Comparison of ENCODE assay signal across 15 cellular contexts in the genomic region with DNA sequence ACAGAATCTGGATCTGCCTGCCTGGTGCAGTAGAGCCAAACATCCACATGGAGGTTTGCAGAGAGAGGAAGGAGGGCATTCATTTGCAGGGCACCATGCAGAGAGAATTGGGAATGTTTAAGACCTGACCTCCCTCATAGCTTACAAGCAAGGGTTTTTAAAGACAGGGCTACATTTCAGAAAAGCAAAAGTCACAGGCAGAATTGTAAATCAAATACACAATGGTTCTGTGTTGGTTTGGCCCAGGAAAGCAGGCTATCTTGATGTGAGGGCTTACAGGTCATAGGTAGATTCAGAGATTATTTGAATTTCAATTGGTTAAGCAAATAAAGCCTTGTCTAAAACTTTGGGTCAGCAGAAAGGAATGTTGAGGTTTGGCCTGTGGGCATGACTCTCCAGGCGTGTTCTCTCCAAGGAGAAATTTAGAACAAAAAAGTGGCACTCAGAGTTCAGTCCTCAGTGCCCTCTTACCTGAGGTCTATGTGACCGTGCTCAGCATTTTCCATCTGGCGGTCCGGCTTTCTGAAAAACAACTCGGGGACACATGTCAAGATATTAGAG.
DNase-seq lines count a peak whose midpoint lies in the region; ATAC-seq, FAIRE-seq and TF ChIP-seq lines count a peak whose summit lies in the region.
"Had no signal": no experiment of that assay in that cellular context is flagged by ENCODE, and none has a peak within 500 bp of the region (broad histone marks: within the 10 kb centered on the region; RNA-seq: fewer than 3 reads in every experiment).

No MANE protein-coding gene starts in this region.

- TF ChIP-seq CTCF in Calu3 (IDR thresholded peaks at IDR 0.05; ENCODE audit: unreplicated experiment) (no peak), bronchial epithelial cell (IDR thresholded peaks at IDR 0.05; ENCODE audit: insufficient read depth, low read length, severe bottlenecking) (no peak), left lung (IDR thresholded peaks at IDR 0.05) (no peak), ascending aorta (IDR thresholded peaks at IDR 0.05) (no peak)

- CTCF ChIA-PET in Calu3 (lab: Charles Lee), result interaction anchor here (0.7 kb wide), 1 partner anchor 219 kb away, joined by 4 read pairs; no protein-coding TSS in a partner anchor
- CTCF ChIA-PET in HEK293T (lab: Yijun Ruan, JAX), result no interaction called here
- CTCF ChIA-PET in activated CD4-positive, alpha-beta memory T cell treated with anti-CD3 and anti-CD28 coated beads for 36 hours (lab: Charles Lee), result no interaction called here

- ATAC-seq in left lung, result peak; percentile 82
- ATAC-seq: activated T-helper 17 cell treated with anti-CD3 and anti-CD28 coated beads, Interleukin-2, amount 50 U/mL, for 72 hours had no signal

- H3K4me1 Mint-ChIP-seq in Calu3 (ENCODE audit: low read depth, unreplicated experiment), result peaks cover 48% of the 10 kb centered on the region
- H3K4me1 Mint-ChIP-seq in activated CD4-positive, alpha-beta memory T cell treated with anti-CD3 and anti-CD28 coated beads for 36 hours (ENCODE audit: low read depth), result no peaks in the 10 kb centered on the region
- H3K4me1 Mint-ChIP-seq: activated T-helper 17 cell treated with anti-CD3 and anti-CD28 coated beads, Interleukin-2, amount 50 U/mL, for 72 hours had no signal

- H3K36me3 ChIP-seq in MG63 (no peaks in the 10 kb centered on the region), bronchial epithelial cell (ENCODE audit: control insufficient read depth, insufficient read depth, low read length) (no peaks in the 10 kb centered on the region), left lung (no peaks in the 10 kb centered on the region), ascending aorta (no peaks in the 10 kb centered on the region)
- H3K36me3 ChIP-seq: neutrophil had no signal

- BruUV-seq in Calu3 (replicated peaks; lab: Mats Ljungman, UMichigan), result no TSS peak

- peaks cover 14% of the 10 kb centered on the region for H3K27me3 Mint-ChIP-seq in Calu3 (ENCODE audit: unreplicated experiment)
- H3K27me3 Mint-ChIP-seq in activated CD4-positive, alpha-beta memory T cell treated with anti-CD3 and anti-CD28 coated beads for 36 hours, result no peaks in the 10 kb centered on the region
- H3K27me3 Mint-ChIP-seq: activated T-helper 17 cell treated with anti-CD3 and anti-CD28 coated beads, Interleukin-2, amount 50 U/mL, for 72 hours had no signal

- no peak for FAIRE-seq in bronchial epithelial cell (lab: Jason Lieb, UNC)

- no peaks in the 10 kb centered on the region for H3K9me3 ChIP-seq in MG63
- no peaks in the 10 kb centered on the region for H3K9me3 ChIP-seq in left lung
- H3K9me3 ChIP-seq in ascending aorta, result no peaks in the 10 kb centered on the region
- H3K9me3 ChIP-seq: neutrophil had no signal

- POLR2A ChIA-PET in HEK293T (lab: Yijun Ruan, JAX), result no interaction called here
- POLR2A ChIA-PET in activated CD4-positive, alpha-beta memory T cell treated with anti-CD3 and anti-CD28 coated beads for 36 hours (lab: Charles Lee), result no interaction called here

- DNase-seq in Calu3, result peak; percentile 62
- DNase-seq in MG63, result peak; percentile 33
- peak; percentile 88 for DNase-seq in bronchial epithelial cell (ENCODE audit: low read depth)
- DNase-seq in left lung, result peak in 1 of 2 donors; percentile 43
- DNase-seq in activated CD8-positive, alpha-beta memory T cell treated with anti-CD3 and anti-CD28 coated beads for 24 hours, result no peak
- DNase-seq in HEK293T (ENCODE audit: extremely low spot score), result no peak
- DNase-seq in activated CD4-positive, alpha-beta memory T cell treated with anti-CD3 and anti-CD28 coated beads for 36 hours, result no peak
- DNase-seq in ascending aorta (ENCODE audit: low spot score in 2 of 2), result no peak
- DNase-seq: central memory CD4-positive, alpha-beta T cell; NCI-H1092 treated with DMSO at 0.1 percent for 48 hours; NCI-H510A treated with DMSO at 0.1 percent for 48 hours; stimulated activated CD4-positive, alpha-beta T cell treated with anti-CD3 and anti-CD28 coated beads, Interleukin-15, amount 100 ng/mL, for 24 hours; stimulated activated CD8-positive, alpha-beta memory T cell treated with anti-CD3 and anti-CD28 coated beads, Interleukin-4, amount 100 ng/mL, for 48 hours had no signal

- H3K36me3 Mint-ChIP-seq in Calu3 (ENCODE audit: insufficient read depth, unreplicated experiment), result peaks cover 7% of the 10 kb centered on the region
- H3K36me3 Mint-ChIP-seq in activated CD4-positive, alpha-beta memory T cell treated with anti-CD3 and anti-CD28 coated beads for 36 hours, result no peaks in the 10 kb centered on the region

- H3K4me1 ChIP-seq in left lung (peaks cover 0 to 22% of the 10 kb centered on the region in 2 donors), ascending aorta (no peaks in the 10 kb centered on the region)

- peak overlapping the region in 1 of 2 donors; percentile 41 for H3K27ac ChIP-seq in left lung
- no peak overlapping the region for H3K27ac ChIP-seq in ascending aorta
- H3K27ac ChIP-seq: neutrophil had no signal

- H3K27me3 ChIP-seq in MG63 (no peaks in the 10 kb centered on the region), bronchial epithelial cell (ENCODE audit: control insufficient read depth, insufficient read depth, low read length) (no peaks in the 10 kb centered on the region), left lung (no peaks in the 10 kb centered on the region), ascending aorta (no peaks in the 10 kb centered on the region)

- H3K9me3 Mint-ChIP-seq in Calu3 (ENCODE audit: low read depth, unreplicated experiment), result no peaks in the 10 kb centered on the region
- H3K9me3 Mint-ChIP-seq in activated CD4-positive, alpha-beta memory T cell treated with anti-CD3 and anti-CD28 coated beads for 36 hours, result no peaks in the 10 kb centered on the region
- H3K9me3 Mint-ChIP-seq: activated T-helper 17 cell treated with anti-CD3 and anti-CD28 coated beads, Interleukin-2, amount 50 U/mL, for 72 hours had no signal

- intact Hi-C loops in Calu3 (cut with micrococcal nuclease; ENCODE audit: unreplicated experiment), result loop anchor here (5.0 to 10.0 kb wide), 2 partner anchors 37 to 136 kb away; no protein-coding TSS in a partner anchor
- intact Hi-C loops in left lung (cut with DNase I), result no loop called here
- intact Hi-C loops in activated CD4-positive, alpha-beta memory T cell treated with anti-CD3 and anti-CD28 coated beads for 36 hours (cut with micrococcal nuclease), result no loop called here
- intact Hi-C loops in ascending aorta (cut with DNase I), result no loop called here

- H3K4me3 ChIP-seq in MG63 (no peak overlapping the region), bronchial epithelial cell (ENCODE audit: low read depth, low read length) (no peak overlapping the region), left lung (no peak overlapping the region), ascending aorta (no peak overlapping the region)

- H3K4me3 Mint-ChIP-seq in Calu3 (ENCODE audit: low read depth, unreplicated experiment), result peak overlapping the region; percentile 11
- no peak overlapping the region for H3K4me3 Mint-ChIP-seq in activated CD4-positive, alpha-beta memory T cell treated with anti-CD3 and anti-CD28 coated beads for 36 hours
- H3K4me3 Mint-ChIP-seq: activated T-helper 17 cell treated with anti-CD3 and anti-CD28 coated beads, Interleukin-2, amount 50 U/mL, for 72 hours had no signal

- H3K27ac Mint-ChIP-seq in Calu3 (ENCODE audit: unreplicated experiment), result no peak overlapping the region
- no peak overlapping the region for H3K27ac Mint-ChIP-seq in activated CD4-positive, alpha-beta memory T cell treated with anti-CD3 and anti-CD28 coated beads for 36 hours
- H3K27ac Mint-ChIP-seq: activated T-helper 17 cell treated with anti-CD3 and anti-CD28 coated beads, Interleukin-2, amount 50 U/mL, for 72 hours had no signal

TF ChIP-seq in HEK293T, 16 proteins besides CTCF, POLR2A, EP300 and RAD21:
- TF ChIP-seq LEF1 (IDR thresholded peaks at IDR 0.05; ENCODE audit: borderline replicate concordance) (no peak), ZNF384 (IDR thresholded peaks at IDR 0.05) (no peak), FOXK2 (IDR thresholded peaks at IDR 0.05) (no peak), L3MBTL2 (conservative IDR thresholded peaks at IDR 0.05) (no peak), SP1 (IDR thresholded peaks at IDR 0.05) (no peak), ELF4 (IDR thresholded peaks at IDR 0.05) (no peak), SUZ12 (IDR thresholded peaks at IDR 0.05) (no peak)
TF ChIP-seq in HEK293T: peak in this region for 0.

Comparison
In these comparisons a context has a peak if more than half of its experiments do, and no peak if none do; other contexts are left out.
1. DNase-seq: peak in Calu3 (single experiment), MG63 (single experiment) and bronchial epithelial cell (single experiment); none in activated CD8-positive, alpha-beta memory T cell treated with anti-CD3 and anti-CD28 coated beads for 24 hours (single experiment), HEK293T (single experiment), activated CD4-positive, alpha-beta memory T cell treated with anti-CD3 and anti-CD28 coated beads for 36 hours (single experiment) and ascending aorta (0 of 2).